Comparison of ENCODE assay signal across 11 cellular contexts in genomic region chr2:160223560-160223959, GRCh38. TPM values are rescaled to one million over a fixed set of nuclear protein-coding genes. Genes with fewer than 3 reads are reported as not detected.
DNase-seq lines count a peak whose midpoint lies in the region; TF ChIP-seq lines count a peak whose summit lies in the region.
"Had no signal": no experiment of that assay in that cellular context is flagged by ENCODE, and none has a peak within 500 bp of the region (broad histone marks: within the 10 kb centered on the region; RNA-seq: fewer than 3 reads in every experiment).

No MANE protein-coding gene starts in this region.

- H3K9ac ChIP-seq in fibroblast of lung (ENCODE audit: insufficient read depth, low read length) = no peak overlapping the region

- intact Hi-C loops in stomach (cut with DNase I; ENCODE audit: low total_unique reads) = no loop called here

- 73 to 84% (median 79%) methylated on average over 3 of the region's 3 CpGs for WGBS in stomach, 5 donors

- H3K9me3 Mint-ChIP-seq in activated T-cell treated with anti-CD3 and anti-CD28 coated beads, Interleukin-2, amount 50 U/mL, for 24 hours = no peaks in the 10 kb centered on the region
- H3K9me3 Mint-ChIP-seq: naive thymus-derived CD8-positive, alpha-beta T cell had no signal

- peak overlapping the region; percentile 13 for H3K4me3 Mint-ChIP-seq in activated T-cell treated with anti-CD3 and anti-CD28 coated beads, Interleukin-2, amount 50 U/mL, for 24 hours
- H3K4me3 Mint-ChIP-seq: naive thymus-derived CD8-positive, alpha-beta T cell had no signal

- no peak for DNase-seq in activated T-cell treated with anti-CD3 and anti-CD28 coated beads, Interleukin-2, amount 50 U/mL, for 24 hours
- no peak for DNase-seq in activated T-cell treated with anti-CD3 and anti-CD28 coated beads, Interleukin-2, amount 50 U/mL, for 48 hours
- no peak for DNase-seq in SJCRH30
- DNase-seq in fibroblast of lung (ENCODE audit: low read depth in 2 of 2) = no peak
- no peak for DNase-seq in stomach
- DNase-seq in GF-D8 (lab: John Stamatoyannopoulos, UW) = no peak
- DNase-seq in HAP-1 (ENCODE audit: low spot score in 2 of 2) = no peak
- DNase-seq in medulla oblongata (ENCODE audit: extremely low spot score) = no peak
- DNase-seq: DMS 273 treated with DMSO at 0.1 percent for 48 hours; naive thymus-derived CD8-positive, alpha-beta T cell; uterus had no signal

- no peaks in the 10 kb centered on the region for H3K79me2 ChIP-seq in fibroblast of lung (ENCODE audit: control insufficient read depth, insufficient read depth, low read length)

- peak overlapping the region; percentile 37 for H3K4me2 ChIP-seq in fibroblast of lung (ENCODE audit: extremely low read depth, insufficient read depth, low read length)

- H3K27ac ChIP-seq in SJCRH30 (peak overlapping the region; percentile 53), fibroblast of lung (ENCODE audit: insufficient read depth, low read length) (peak overlapping the region; percentile 34), stomach (peak overlapping the region; percentile 5 to 91 (median 25))
- H3K27ac ChIP-seq: uterus had no signal

- no peak for TF ChIP-seq POLR2A in stomach (IDR thresholded peaks at IDR 0.05)

- no peaks in the 10 kb centered on the region for H4K20me1 ChIP-seq in fibroblast of lung (ENCODE audit: control insufficient read depth, extremely low read depth, insufficient read depth, low read length)

- H2AFZ ChIP-seq in fibroblast of lung (ENCODE audit: low read length) = no peak overlapping the region

- H3K4me1 ChIP-seq in SJCRH30 (peaks cover 54% of the 10 kb centered on the region), fibroblast of lung (ENCODE audit: control insufficient read depth, extremely low read depth, insufficient read depth, low read length) (peaks cover 25% of the 10 kb centered on the region), stomach (peaks cover 35 to 81% (median 51%) of the 10 kb centered on the region in 4 donors), HAP-1 (no peaks in the 10 kb centered on the region)

- no peaks in the 10 kb centered on the region for H3K27me3 ChIP-seq in SJCRH30
- H3K27me3 ChIP-seq in fibroblast of lung (ENCODE audit: control insufficient read depth, insufficient read depth, low read length) = no peaks in the 10 kb centered on the region
- no peaks in the 10 kb centered on the region for H3K27me3 ChIP-seq in stomach
- no peaks in the 10 kb centered on the region for H3K27me3 ChIP-seq in HAP-1 (ENCODE audit: low read depth)
- H3K27me3 ChIP-seq: uterus had no signal

- TF ChIP-seq EP300 in stomach (IDR thresholded peaks at IDR 0.05) = no peak

- H3K4me3 ChIP-seq in SJCRH30 (no peak overlapping the region), fibroblast of lung (replicated peaks in 1 of 4; ENCODE audit: control extremely low read depth in 1 of 4, insufficient read depth in 1 of 4, low read depth in 3 of 4, low read length in 4 of 4) (no peak overlapping the region), stomach (no peak overlapping the region), HAP-1 (no peak overlapping the region)
- H3K4me3 ChIP-seq: uterus had no signal

- H3K27ac Mint-ChIP-seq in activated T-cell treated with anti-CD3 and anti-CD28 coated beads, Interleukin-2, amount 50 U/mL, for 24 hours = peak overlapping the region; percentile 82

- TF ChIP-seq CTCF in fibroblast of lung (conservative IDR thresholded peaks at IDR 0.05 in 1 of 2, IDR thresholded peaks at IDR 0.05 in 1 of 2; ENCODE audit: low read depth in 1 of 2, low read length in 2 of 2) (no peak), stomach (IDR thresholded peaks at IDR 0.05) (no peak)

- H3K36me3 ChIP-seq in SJCRH30 = no peaks in the 10 kb centered on the region
- no peaks in the 10 kb centered on the region for H3K36me3 ChIP-seq in fibroblast of lung (ENCODE audit: control insufficient read depth, insufficient read depth, low read length)
- no peaks in the 10 kb centered on the region for H3K36me3 ChIP-seq in stomach
- H3K36me3 ChIP-seq in HAP-1 (replicated peaks) = no peaks in the 10 kb centered on the region
- H3K36me3 ChIP-seq: uterus had no signal

- in situ Hi-C loops in HAP-1 (cut with MboI; ENCODE audit: low sequenced_read_pairs) = no loop called here

- H3K27me3 Mint-ChIP-seq in activated T-cell treated with anti-CD3 and anti-CD28 coated beads, Interleukin-2, amount 50 U/mL, for 24 hours = peaks cover 11% of the 10 kb centered on the region

- H3K4me1 Mint-ChIP-seq in activated T-cell treated with anti-CD3 and anti-CD28 coated beads, Interleukin-2, amount 50 U/mL, for 24 hours (ENCODE audit: low read depth) = peaks cover 70% of the 10 kb centered on the region

- no peaks in the 10 kb centered on the region for H3K36me3 Mint-ChIP-seq in activated T-cell treated with anti-CD3 and anti-CD28 coated beads, Interleukin-2, amount 50 U/mL, for 24 hours (ENCODE audit: low read depth)
- H3K36me3 Mint-ChIP-seq: naive thymus-derived CD8-positive, alpha-beta T cell had no signal

- H3K9me3 ChIP-seq in SJCRH30 (replicated peaks) = no peaks in the 10 kb centered on the region
- no peaks in the 10 kb centered on the region for H3K9me3 ChIP-seq in fibroblast of lung (ENCODE audit: control insufficient read depth, insufficient read depth, low read depth, low read length)
- no peaks in the 10 kb centered on the region for H3K9me3 ChIP-seq in stomach
- H3K9me3 ChIP-seq in HAP-1 = no peaks in the 10 kb centered on the region
- H3K9me3 ChIP-seq: uterus had no signal

RNA-seq across cellular contexts. Expression of gene ITGB6, which starts 23.5 kb away (rescaled TPM):
- total RNA-seq in SJCRH30 (2014; rRNA removed; shearing (Covaris generic)) = 3.7 and 3.8 TPM in 2 replicates
- total RNA-seq in fibroblast of lung (not detected in 2 replicates), stomach (10 to 100 TPM in 3 of 5 donors, 1 to 10 TPM in 2; 2.3 to 49.6 (median 17.0) TPM)
- polyA plus RNA-seq in fibroblast of lung (0.01 TPM in 2 replicates), stomach (10 to 100 TPM in 1 of 3 donors, 1 to 10 TPM in 2; 2.7 to 10.3 (median 6.4) TPM)
- not detected in 2 replicates for polyA plus RNA-seq in fibroblast of lung (2012)
- polyA minus RNA-seq in fibroblast of lung (ENCODE audit: low replicate concordance) = not detected in 2 replicates
- total RNA-seq: naive thymus-derived CD8-positive, alpha-beta T cell had no signal
- polyA plus RNA-seq: naive thymus-derived CD8-positive, alpha-beta T cell had no signal
